In genomic region chr12:23757541-23757962, GRCh38 we compare ENCODE assay signal across 14 cellular contexts.
DNase-seq lines count a peak whose midpoint lies in the region; ATAC-seq and TF ChIP-seq lines count a peak whose summit lies in the region.
"Had no signal": no experiment of that assay in that cellular context is flagged by ENCODE, and none has a peak within 500 bp of the region (broad histone marks: within the 10 kb centered on the region; RNA-seq: fewer than 3 reads in every experiment).

No MANE protein-coding gene starts in this region.

- peaks cover 6% of the 10 kb centered on the region for H3K36me3 Mint-ChIP-seq in type B pancreatic cell
- H3K36me3 Mint-ChIP-seq: activated CD8-positive, alpha-beta memory T cell treated with anti-CD3 and anti-CD28 coated beads, Interleukin-2, amount 10 ng/mL, durations not matched to agents 7 days and 5 days; activated naive CD4-positive, alpha-beta T cell treated with anti-CD3 and anti-CD28 coated beads, Interleukin-2, amount 50 U/mL, for 24 hours had no signal

- ATAC-seq in GM21381 (IDR thresholded peaks at IDR 0.05; ENCODE audit: unreplicated experiment): no peak
- ATAC-seq: activated CD8-positive, alpha-beta memory T cell treated with anti-CD3 and anti-CD28 coated beads, Interleukin-2, amount 10 ng/mL, durations not matched to agents 7 days and 5 days had no signal

- no peaks in the 10 kb centered on the region for H3K27me3 ChIP-seq in Peyer's patch

- H3K27me3 Mint-ChIP-seq in type B pancreatic cell: no peaks in the 10 kb centered on the region
- H3K27me3 Mint-ChIP-seq: activated CD8-positive, alpha-beta memory T cell treated with anti-CD3 and anti-CD28 coated beads, Interleukin-2, amount 10 ng/mL, durations not matched to agents 7 days and 5 days; activated naive CD4-positive, alpha-beta T cell treated with anti-CD3 and anti-CD28 coated beads, Interleukin-2, amount 50 U/mL, for 24 hours had no signal

- H3K27ac Mint-ChIP-seq in type B pancreatic cell: peak overlapping the region; percentile 27
- H3K27ac Mint-ChIP-seq: activated CD8-positive, alpha-beta memory T cell treated with anti-CD3 and anti-CD28 coated beads, Interleukin-2, amount 10 ng/mL, durations not matched to agents 7 days and 5 days; activated naive CD4-positive, alpha-beta T cell treated with anti-CD3 and anti-CD28 coated beads, Interleukin-2, amount 50 U/mL, for 24 hours had no signal

- no peaks in the 10 kb centered on the region for H3K9me3 Mint-ChIP-seq in type B pancreatic cell
- H3K9me3 Mint-ChIP-seq: activated naive CD4-positive, alpha-beta T cell treated with anti-CD3 and anti-CD28 coated beads, Interleukin-2, amount 50 U/mL, for 24 hours had no signal

- DNase-seq in NCI-H2107 treated with DMSO at 0.1 percent for 48 hours (lab: John Stamatoyannopoulos, UW; ENCODE audit: unreplicated experiment) (peak; percentile 83), NCI-H2107 (lab: John Stamatoyannopoulos, UW) (no peak), NCI-H774 (lab: John Stamatoyannopoulos, UW) (peak; percentile 71), iPS-NIHi11 (ENCODE audit: low spot score) (peak; percentile 49), type B pancreatic cell (ENCODE audit: extremely low spot score, unreplicated experiment) (no peak), Peyer's patch (no peak), 8988T (no peak)
- DNase-seq: activated CD8-positive, alpha-beta memory T cell treated with anti-CD3 and anti-CD28 coated beads, Interleukin-2, amount 10 ng/mL, durations not matched to agents 7 days and 5 days; caudate nucleus; mesenchymal stem cell; NCI-H1436; WERI-Rb-1 had no signal

- H3K4me1 ChIP-seq in Peyer's patch: no peaks in the 10 kb centered on the region

- H3K9me3 ChIP-seq in Peyer's patch: no peaks in the 10 kb centered on the region

- TF ChIP-seq CTCF in type B pancreatic cell (conservative IDR thresholded peaks at IDR 0.05): no peak
- no peak for TF ChIP-seq CTCF in Peyer's patch (IDR thresholded peaks at IDR 0.05)

- TF ChIP-seq POLR2A in Peyer's patch (IDR thresholded peaks at IDR 0.05): no peak

- no peak overlapping the region for H3K4me3 ChIP-seq in Peyer's patch

- no peaks in the 10 kb centered on the region for H3K36me3 ChIP-seq in Peyer's patch
- H3K36me3 ChIP-seq: WERI-Rb-1 had no signal

- no peak overlapping the region for H3K4me3 Mint-ChIP-seq in type B pancreatic cell
- H3K4me3 Mint-ChIP-seq: activated CD8-positive, alpha-beta memory T cell treated with anti-CD3 and anti-CD28 coated beads, Interleukin-2, amount 10 ng/mL, durations not matched to agents 7 days and 5 days; activated naive CD4-positive, alpha-beta T cell treated with anti-CD3 and anti-CD28 coated beads, Interleukin-2, amount 50 U/mL, for 24 hours had no signal

- no peak overlapping the region for H3K27ac ChIP-seq in Peyer's patch
- H3K27ac ChIP-seq: WERI-Rb-1 had no signal

- peaks cover 11% of the 10 kb centered on the region for H3K4me1 Mint-ChIP-seq in type B pancreatic cell (ENCODE audit: unreplicated experiment)
- H3K4me1 Mint-ChIP-seq: activated CD8-positive, alpha-beta memory T cell treated with anti-CD3 and anti-CD28 coated beads, Interleukin-2, amount 10 ng/mL, durations not matched to agents 7 days and 5 days; activated naive CD4-positive, alpha-beta T cell treated with anti-CD3 and anti-CD28 coated beads, Interleukin-2, amount 50 U/mL, for 24 hours had no signal

Comparison
In these comparisons a context has a peak if more than half of its experiments do, and no peak if none do; other contexts are left out.
1. DNase-seq: peak in NCI-H2107 treated with DMSO at 0.1 percent for 48 hours (single experiment), NCI-H774 (single experiment) and iPS-NIHi11 (single experiment); none in NCI-H2107 (single experiment), type B pancreatic cell (single experiment), Peyer's patch (0 of 3) and 8988T (single experiment).